In the genomic region with DNA sequence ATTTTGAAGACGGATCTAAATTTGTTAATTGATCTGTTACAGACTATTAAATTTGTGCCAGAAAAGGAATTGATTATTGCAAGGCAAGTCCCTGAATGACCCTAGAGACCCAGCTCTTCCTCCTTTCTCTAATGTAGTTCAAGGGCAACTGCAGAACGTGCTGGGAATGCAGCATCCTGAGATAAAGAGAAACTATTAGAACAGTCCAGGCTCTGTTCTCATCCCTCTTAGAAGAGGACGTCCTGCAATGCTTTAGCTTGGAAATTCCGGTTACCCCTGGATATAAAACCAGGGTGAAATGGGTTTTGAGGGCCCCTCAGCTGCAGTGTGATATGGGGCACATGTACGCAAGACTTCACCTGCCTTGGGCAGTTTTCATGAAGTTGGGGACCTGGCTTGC, we compare ENCODE assay signal across 17 cellular contexts.
"Had no signal": no experiment of that assay in that cellular context is flagged by ENCODE, and none has a peak within 500 bp of the region (broad histone marks: within the 10 kb centered on the region; RNA-seq: fewer than 3 reads in every experiment).

No MANE protein-coding gene starts in this region.

- H3K4me3 Mint-ChIP-seq: naive thymus-derived CD8-positive, alpha-beta T cell had no signal

- H3K4me3 ChIP-seq: esophagus muscularis mucosa, gastroesophageal sphincter, ovary, stomach, suprapubic skin, tibial nerve had no signal

- H3K27me3 Mint-ChIP-seq: progenitor cell of endocrine pancreas had no signal

- H3K27ac ChIP-seq: epithelial cell of prostate, esophagus muscularis mucosa, gastroesophageal sphincter, ovary, stomach, suprapubic skin, tibial nerve had no signal

- H3K4me1 ChIP-seq: esophagus muscularis mucosa, gastroesophageal sphincter, stomach, suprapubic skin, tibial nerve had no signal

- DNase-seq: cerebellar nuclear complex; cortex of kidney; effector memory CD4-positive, alpha-beta T cell; mammary epithelial cell; naive thymus-derived CD8-positive, alpha-beta T cell; ovary; right cardiac atrium; small intestine; stimulated activated CD4-positive, alpha-beta T cell treated with anti-CD3 and anti-CD28 coated beads, Interleukin-12 subunit alpha, Interleukin-12 subunit beta, amount 100 ng/mL, for 4 hours; stimulated activated naive CD4-positive, alpha-beta T cell; stomach had no signal

- H3K36me3 ChIP-seq: esophagus muscularis mucosa, gastroesophageal sphincter, ovary, stomach, suprapubic skin, tibial nerve had no signal

- ATAC-seq: gastroesophageal sphincter; naive thymus-derived CD8-positive, alpha-beta T cell; right cardiac atrium had no signal

- H3K9me3 ChIP-seq: esophagus muscularis mucosa, gastroesophageal sphincter, ovary, stomach, suprapubic skin, tibial nerve had no signal

- H3K27ac Mint-ChIP-seq: naive thymus-derived CD8-positive, alpha-beta T cell; progenitor cell of endocrine pancreas had no signal

- H3K27me3 ChIP-seq: esophagus muscularis mucosa, gastroesophageal sphincter, ovary, stomach, suprapubic skin, tibial nerve had no signal

- H3K36me3 Mint-ChIP-seq: naive thymus-derived CD8-positive, alpha-beta T cell had no signal

- H3K4me1 Mint-ChIP-seq: naive thymus-derived CD8-positive, alpha-beta T cell had no signal
